8 cellular contexts compared by ENCODE assay signal in genomic region chr19:1847684-1848398, GRCh38. TPM values are rescaled to one million over a fixed set of nuclear protein-coding genes. Genes with fewer than 3 reads are reported as not detected.
A peak's percentile ranks its signal among the peaks of the same experiment; 100 is the strongest.
DNase-seq lines count a peak whose midpoint lies in the region; ATAC-seq and TF ChIP-seq lines count a peak whose summit lies in the region.

No MANE protein-coding gene starts in this region.

- ATAC-seq in HG02885 (IDR thresholded peaks at IDR 0.05; ENCODE audit: poor library complexity, unreplicated experiment) (peak; percentile 36), lung (ENCODE audit: insufficient read depth, low FRiP score) (no peak)

- WGBS in lung, 2 donors, result 0% methylated on average over 28 to 72 of the region's 72 CpGs

- H3K4me1 Mint-ChIP-seq in type B pancreatic cell (ENCODE audit: unreplicated experiment), result peaks cover 16% of the 10 kb centered on the region

- H3K4me3 Mint-ChIP-seq in type B pancreatic cell, result peak overlapping the region; percentile 95

- no peaks in the 10 kb centered on the region for H3K36me3 Mint-ChIP-seq in type B pancreatic cell

- H3K27ac ChIP-seq in Peyer's patch, result peak overlapping the region; percentile 97 to 100 (median 99)
- peak overlapping the region; percentile 96 to 98 for H3K27ac ChIP-seq in coronary artery
- peak overlapping the region; percentile 99 for H3K27ac ChIP-seq in lung (ENCODE audit: low read depth in 1 of 2, low read length in 1 of 2)

- no peaks in the 10 kb centered on the region for H3K27me3 Mint-ChIP-seq in type B pancreatic cell

- H3K36me3 ChIP-seq in Peyer's patch, result no peaks in the 10 kb centered on the region
- H3K36me3 ChIP-seq in lung (ENCODE audit: control insufficient read depth in 2 of 2, insufficient read depth in 2 of 2, low read length in 2 of 2), result peaks cover 0 to 8% of the 10 kb centered on the region in 2 donors

- TF ChIP-seq POLR2A in Peyer's patch (IDR thresholded peaks at IDR 0.05), result no peak

- H3K9me3 ChIP-seq in Peyer's patch, result no peaks in the 10 kb centered on the region
- H3K9me3 ChIP-seq in lung (ENCODE audit: control insufficient read depth in 2 of 2, insufficient read depth in 1 of 2, low read length in 1 of 2), result no peaks in the 10 kb centered on the region

- H3K27me3 ChIP-seq in Peyer's patch, result no peaks in the 10 kb centered on the region
- no peaks in the 10 kb centered on the region for H3K27me3 ChIP-seq in lung (ENCODE audit: control insufficient read depth, insufficient read depth)

- H3K9me3 Mint-ChIP-seq in type B pancreatic cell, result no peaks in the 10 kb centered on the region

- no peak for TF ChIP-seq CTCF in Peyer's patch (IDR thresholded peaks at IDR 0.05)
- TF ChIP-seq CTCF in coronary artery (IDR thresholded peaks at IDR 0.05), result no peak
- TF ChIP-seq CTCF in lung (IDR thresholded peaks at IDR 0.05; ENCODE audit: control extremely low read depth, extremely low read depth), result no peak
- no peak for TF ChIP-seq CTCF in type B pancreatic cell (conservative IDR thresholded peaks at IDR 0.05)

- H3K4me3 ChIP-seq in Peyer's patch, result peak overlapping the region; percentile 94 to 100 (median 100)
- peak overlapping the region; percentile 98 for H3K4me3 ChIP-seq in coronary artery
- peak overlapping the region; percentile 99 for H3K4me3 ChIP-seq in lung

- DNase-seq in NOMO-1 (lab: John Stamatoyannopoulos, UW; ENCODE audit: unreplicated experiment in 2 of 2), result peak; percentile 26 to 30
- DNase-seq in NOMO-1 treated with dmso at 0.1 percent for 144 hours (lab: John Stamatoyannopoulos, UW; ENCODE audit: unreplicated experiment), result no peak
- no peak for DNase-seq in Peyer's patch
- DNase-seq in coronary artery (ENCODE audit: low spot score), result no peak
- no peak for DNase-seq in lung (ENCODE audit: low spot score)
- DNase-seq in type B pancreatic cell (ENCODE audit: extremely low spot score, unreplicated experiment), result no peak
- no peak for DNase-seq in NCI-H1436 (lab: John Stamatoyannopoulos, UW)

- H3K27ac Mint-ChIP-seq in type B pancreatic cell, result peak overlapping the region; percentile 91

- H3K4me1 ChIP-seq in Peyer's patch, result peaks cover 2 to 71% (median 38%) of the 10 kb centered on the region in 4 donors
- H3K4me1 ChIP-seq in lung (ENCODE audit: control insufficient read depth in 2 of 2, insufficient read depth in 2 of 2, low read length in 2 of 2), result peaks cover 8 to 39% of the 10 kb centered on the region in 2 donors

RNA-seq across cellular contexts. Expression of gene REXO1, which starts 0.4 kb away (rescaled TPM):
- total RNA-seq in Peyer's patch (100 to 1,000 TPM in 1 of 4 donors, 10 to 100 TPM in 3; 47.0 to 101 (median 57.2) TPM), lung (10 to 100 TPM; 15.6 to 40.3 TPM), type B pancreatic cell (ENCODE audit: low replicate concordance) (36.4 and 37.9 TPM in 2 replicates)
- 10 to 100 TPM; 22.3 to 32.0 TPM for polyA plus RNA-seq in lung

RNA-seq across cellular contexts. Expression of gene KLF16, which starts 15.5 kb away (rescaled TPM):
- 10 to 100 TPM; 10.3 to 18.2 (median 14.8) TPM for total RNA-seq in Peyer's patch
- 10 to 100 TPM in 1 of 2 donors, 1 to 10 TPM in 1; 3.3 to 25.6 TPM for total RNA-seq in lung
- polyA plus RNA-seq in lung, result 10 to 100 TPM; 13.8 to 17.8 TPM
- total RNA-seq in type B pancreatic cell (ENCODE audit: low replicate concordance), result 17.9 and 18.1 TPM in 2 replicates

RNA-seq across cellular contexts. Expression of gene ATP8B3, which starts 35.8 kb away (rescaled TPM):
- total RNA-seq in Peyer's patch, result 1 to 10 TPM in 1 of 4 donors, under 1 TPM in 2, not detected in 1; 0.35 to 4.5 (median 0.94) TPM
- 1 to 10 TPM; 2.2 to 2.4 TPM for total RNA-seq in lung
- 1 to 10 TPM in 1 of 2 donors, under 1 TPM in 1; 0.69 to 1.3 TPM for polyA plus RNA-seq in lung
- total RNA-seq in type B pancreatic cell (ENCODE audit: low replicate concordance), result 0.48 and 1.5 TPM in 2 replicates

RNA-seq across cellular contexts. Expression of gene ABHD17A, which starts 37.5 kb away (rescaled TPM):
- 10 to 100 TPM; 52.0 to 95.9 (median 68.4) TPM for total RNA-seq in Peyer's patch
- total RNA-seq in lung, result 10 to 100 TPM; 68.8 to 84.9 TPM
- polyA plus RNA-seq in lung, result 100 to 1,000 TPM in 1 of 2 donors, 10 to 100 TPM in 1; 97.0 to 110 TPM
- 60.4 and 62.0 TPM in 2 replicates for total RNA-seq in type B pancreatic cell (ENCODE audit: low replicate concordance)

RNA-seq across cellular contexts. Expression of gene ADAT3, which starts 57.4 kb away (rescaled TPM):
- total RNA-seq in Peyer's patch (10 to 100 TPM; 18.2 to 33.3 (median 23.8) TPM), lung (10 to 100 TPM in 1 of 2 donors, 1 to 10 TPM in 1; 4.0 to 11.9 TPM), type B pancreatic cell (ENCODE audit: low replicate concordance) (12.1 and 13.9 TPM in 2 replicates)
- 1 to 10 TPM; 6.4 to 7.2 TPM for polyA plus RNA-seq in lung

Comparison
In these comparisons a context has a peak if more than half of its experiments do, and no peak if none do; other contexts are left out.
1. DNase-seq: peak in NOMO-1 (2 of 2); none in NOMO-1 treated with dmso at 0.1 percent for 144 hours (single experiment), Peyer's patch (0 of 3), coronary artery (single experiment), lung (single experiment), type B pancreatic cell (single experiment) and NCI-H1436 (single experiment).
2. Peak in every context shown above with its lines, with median percentiles within 50 percentile points of each other: H3K27ac ChIP-seq and H3K4me3 ChIP-seq.